In genomic region chr13:42002066-42002465, GRCh38 we compare ENCODE assay signal across 21 cellular contexts. TPM values are rescaled to one million over a fixed set of nuclear protein-coding genes. Genes with fewer than 3 reads are reported as not detected.
A peak's percentile ranks its signal among the peaks of the same experiment; 100 is the strongest.
DNase-seq lines count a peak whose midpoint lies in the region; ATAC-seq and TF ChIP-seq lines count a peak whose summit lies in the region.
"Had no signal": no experiment of that assay in that cellular context is flagged by ENCODE, and none has a peak within 500 bp of the region (broad histone marks: within the 10 kb centered on the region; RNA-seq: fewer than 3 reads in every experiment).

No MANE protein-coding gene starts in this region.

- no peak overlapping the region for H2BK15ac ChIP-seq in neuronal stem cell (ENCODE audit: low read length)

- H4K91ac ChIP-seq in neuronal stem cell (ENCODE audit: low read depth, low read length, poor library complexity): no peak overlapping the region

- peaks cover 2% of the 10 kb centered on the region for H3K27me3 Mint-ChIP-seq in GM23338 (ENCODE audit: insufficient read depth, low read depth, poor library complexity)

- H3K4me1 Mint-ChIP-seq in GM23338: peaks cover 20% of the 10 kb centered on the region
- H3K4me1 Mint-ChIP-seq: CD8-positive, alpha-beta memory T cell had no signal

- H3K9me3 ChIP-seq in fibroblast of lung (ENCODE audit: control insufficient read depth, insufficient read depth, low read depth, low read length) (no peaks in the 10 kb centered on the region), neuronal stem cell (replicated peaks in 1 of 2; ENCODE audit: control insufficient read depth in 2 of 2, insufficient read depth in 1 of 2, low read depth in 1 of 2, low read length in 2 of 2) (no peaks in the 10 kb centered on the region)

- no peak overlapping the region for H3K4me3 Mint-ChIP-seq in GM23338
- H3K4me3 Mint-ChIP-seq: CD8-positive, alpha-beta memory T cell; IgD-negative memory B cell had no signal

- H3K9me2 ChIP-seq in GM23338 (ENCODE audit: insufficient read depth): no peaks in the 10 kb centered on the region

- no peak overlapping the region for H3K27ac ChIP-seq in ACC112 (ENCODE audit: low read depth, low read length)
- peak overlapping the region; percentile 48; the same call in 1 of the 2 replicates for H3K27ac ChIP-seq in GM23338 (ENCODE audit: low read depth)
- H3K27ac ChIP-seq in fibroblast of lung (ENCODE audit: insufficient read depth, low read length): no peak overlapping the region
- no peak overlapping the region for H3K27ac ChIP-seq in neuronal stem cell (replicated peaks; ENCODE audit: low read length)
- H3K27ac ChIP-seq: C4-2B had no signal

- H2AFZ ChIP-seq in ACC112 (ENCODE audit: low read length, unreplicated experiment) (peak overlapping the region; percentile 2), GM23338 (peak overlapping the region; percentile 90), fibroblast of lung (ENCODE audit: low read length) (peak overlapping the region; percentile 5), neuronal stem cell (ENCODE audit: low read length) (peak overlapping the region; percentile 74)

- no peak; the same call in 2 of the 3 replicates for ATAC-seq in GM23338
- ATAC-seq: HCT116, Right ventricle myocardium inferior had no signal

- no peak overlapping the region for H3K4ac ChIP-seq in neuronal stem cell (ENCODE audit: low read length)

- H4K20me1 ChIP-seq in GM23338 (replicated peaks; ENCODE audit: insufficient read depth) (no peaks in the 10 kb centered on the region), fibroblast of lung (ENCODE audit: control insufficient read depth, extremely low read depth, insufficient read depth, low read length) (no peaks in the 10 kb centered on the region)

- H3K4me1 ChIP-seq in ACC112 (ENCODE audit: control insufficient read depth, insufficient read depth, low read length, unreplicated experiment) (peaks cover 12% of the 10 kb centered on the region), GM23338 (ENCODE audit: insufficient read depth) (peaks cover 8% of the 10 kb centered on the region), fibroblast of lung (ENCODE audit: control insufficient read depth, extremely low read depth, insufficient read depth, low read length) (no peaks in the 10 kb centered on the region), neuronal stem cell (ENCODE audit: control insufficient read depth in 2 of 2, insufficient read depth in 1 of 2, low read depth in 1 of 2, low read length in 2 of 2) (peaks cover 5 to 7% of the 10 kb centered on the region in 2 donors)

- no peak overlapping the region for H2BK5ac ChIP-seq in neuronal stem cell (ENCODE audit: low read length)

- no peak overlapping the region for H3K14ac ChIP-seq in neuronal stem cell (ENCODE audit: low read length)

- peak overlapping the region; percentile 41; the same call in 1 of the 2 replicates for H3K4me2 ChIP-seq in GM23338
- no peak overlapping the region for H3K4me2 ChIP-seq in fibroblast of lung (ENCODE audit: extremely low read depth, insufficient read depth, low read length)
- H3K4me2 ChIP-seq in neuronal stem cell (ENCODE audit: insufficient read depth, low read length, poor library complexity, severe bottlenecking): no peak overlapping the region

- no peaks in the 10 kb centered on the region for H3K79me2 ChIP-seq in ACC112 (ENCODE audit: control insufficient read depth, insufficient read depth, low read length, unreplicated experiment)
- H3K79me2 ChIP-seq in GM23338 (replicated peaks; ENCODE audit: insufficient read depth): no peaks in the 10 kb centered on the region
- no peaks in the 10 kb centered on the region for H3K79me2 ChIP-seq in fibroblast of lung (ENCODE audit: control insufficient read depth, insufficient read depth, low read length)

- no peak for TF ChIP-seq CTCF in GM23338 (conservative IDR thresholded peaks at IDR 0.05; ENCODE audit: low read depth in 2 of 2)
- no peak for TF ChIP-seq CTCF in fibroblast of lung (conservative IDR thresholded peaks at IDR 0.05 in 1 of 2, IDR thresholded peaks at IDR 0.05 in 1 of 2; ENCODE audit: low read depth in 1 of 2, low read length in 2 of 2)

- no peak for DNase-seq in GM23338 (ENCODE audit: low spot score)
- no peak for DNase-seq in fibroblast of lung (ENCODE audit: low read depth in 2 of 2)
- no peak for DNase-seq in neuronal stem cell (ENCODE audit: low spot score)
- no peak for DNase-seq in stimulated activated naive CD4-positive, alpha-beta T cell treated with Interleukin-2 at 50 U/mL for 16 hours (lab: John Stamatoyannopoulos, UW)
- DNase-seq in SKM-1 treated with dmso at 0.1 percent for 144 hours (lab: John Stamatoyannopoulos, UW; ENCODE audit: unreplicated experiment): no peak
- no peak for DNase-seq in GM19240 (ENCODE audit: insufficient read length, low spot score)
- DNase-seq: AML-193; CD8-positive, alpha-beta memory T cell; DMS153; Karpas-422; NCI-H1417; NCI-H1694 treated with DMSO at 0.1 percent for 48 hours; NCI-H2081 treated with DMSO at 0.1 percent for 48 hours; NCI-H2171 treated with DMSO at 0.1 percent for 48 hours; NCI-H524 treated with DMSO at 0.1 percent for 48 hours; OCI-M1 had no signal

- H3K27me3 ChIP-seq in ACC112 (ENCODE audit: insufficient read depth, low read length): no peaks in the 10 kb centered on the region
- no peaks in the 10 kb centered on the region for H3K27me3 ChIP-seq in GM23338 (ENCODE audit: insufficient read depth)
- H3K27me3 ChIP-seq in fibroblast of lung (ENCODE audit: control insufficient read depth, insufficient read depth, low read length): no peaks in the 10 kb centered on the region
- H3K27me3 ChIP-seq in neuronal stem cell (ENCODE audit: control insufficient read depth in 3 of 3, insufficient read depth in 3 of 3, low read depth in 1 of 3, low read length in 3 of 3): peaks cover 0 to 17% (median 0%) of the 10 kb centered on the region in 3 experiments

- no peak overlapping the region for H3K9ac ChIP-seq in fibroblast of lung (ENCODE audit: insufficient read depth, low read length)
- H3K9ac ChIP-seq in neuronal stem cell (ENCODE audit: low read depth, low read length, poor library complexity): no peak overlapping the region

- H3K36me3 ChIP-seq in ACC112 (ENCODE audit: insufficient read depth, low read length): no peaks in the 10 kb centered on the region
- no peaks in the 10 kb centered on the region for H3K36me3 ChIP-seq in GM23338 (ENCODE audit: insufficient read depth)
- H3K36me3 ChIP-seq in fibroblast of lung (ENCODE audit: control insufficient read depth, insufficient read depth, low read length): no peaks in the 10 kb centered on the region
- no peaks in the 10 kb centered on the region for H3K36me3 ChIP-seq in neuronal stem cell (replicated peaks in 1 of 2; ENCODE audit: control insufficient read depth in 2 of 2, insufficient read depth in 2 of 2, low read length in 2 of 2)

- no peak overlapping the region for H3K4me3 ChIP-seq in ACC112 (ENCODE audit: low read depth, low read length)
- no peak overlapping the region for H3K4me3 ChIP-seq in GM23338
- H3K4me3 ChIP-seq in fibroblast of lung (replicated peaks in 1 of 4; ENCODE audit: control extremely low read depth in 1 of 4, insufficient read depth in 1 of 4, low read depth in 3 of 4, low read length in 4 of 4): no peak overlapping the region
- H3K4me3 ChIP-seq in neuronal stem cell (ENCODE audit: low read length in 2 of 2): no peak overlapping the region

- no peaks in the 10 kb centered on the region for H3K9me3 Mint-ChIP-seq in GM23338
- H3K9me3 Mint-ChIP-seq: CD8-positive, alpha-beta memory T cell; IgD-negative memory B cell had no signal

- H3K79me1 ChIP-seq in neuronal stem cell (ENCODE audit: low read depth, low read length): no peaks in the 10 kb centered on the region

- H3K23ac ChIP-seq in neuronal stem cell (ENCODE audit: low read depth, low read length, poor library complexity): no peak overlapping the region

- no peak overlapping the region for H4K8ac ChIP-seq in neuronal stem cell (ENCODE audit: low read depth, low read length)

- no peaks in the 10 kb centered on the region for H3F3A ChIP-seq in GM23338 (replicated peaks; ENCODE audit: low read depth)

- no peak overlapping the region for H2BK12ac ChIP-seq in neuronal stem cell (ENCODE audit: low read length)

- H3K36me3 Mint-ChIP-seq in GM23338 (ENCODE audit: low read depth): no peaks in the 10 kb centered on the region
- H3K36me3 Mint-ChIP-seq: CD8-positive, alpha-beta memory T cell; IgD-negative memory B cell had no signal

- no peak overlapping the region for H3K18ac ChIP-seq in neuronal stem cell (ENCODE audit: low read length)

- no peak overlapping the region for H2BK120ac ChIP-seq in neuronal stem cell (ENCODE audit: low read depth, low read length)

- WGBS in neuronal stem cell (ENCODE audit: extremely low coverage in 2 of 2, insufficient read length in 2 of 2, insufficient replicate concordance in 1 of 2), 2 donors: no CpG with 5 or more reads among the region's 2 CpGs

- H3K27ac Mint-ChIP-seq in GM23338: no peak overlapping the region
- H3K27ac Mint-ChIP-seq: CD8-positive, alpha-beta memory T cell; IgD-negative memory B cell had no signal

- no peak overlapping the region for H2AK5ac ChIP-seq in neuronal stem cell (ENCODE audit: low read depth, low read length)

TF ChIP-seq in GM23338, 12 proteins besides CTCF, POLR2A, EP300 and RAD21:
- TF ChIP-seq EZH2 (IDR thresholded peaks at IDR 0.05; ENCODE audit: low read depth, unreplicated experiment) (no peak), EZH2phosphoT487 (IDR thresholded peaks at IDR 0.05; ENCODE audit: unreplicated experiment) (no peak), ZNF114 (CRISPR knock-in tag; IDR thresholded peaks at IDR 0.05) (no peak)

RNA-seq across cellular contexts. Expression of gene VWA8, which starts 41.2 kb away (rescaled TPM):
- 24.6 and 32.5 TPM in 2 replicates for total RNA-seq in GM23338 (2014; rRNA removed; shearing (Covaris generic))
- polyA plus RNA-seq in GM23338 (2016; fragmentation: Nextera tagmentation; extraction: Ambion mirVana): 4.7 and 6.3 TPM in 2 replicates
- 24.1 and 29.9 TPM in 2 replicates for total RNA-seq in fibroblast of lung
- polyA plus RNA-seq in fibroblast of lung: 12.6 and 13.7 TPM in 2 replicates
- polyA plus RNA-seq in fibroblast of lung (2012): 7.4 and 8.1 TPM in 2 replicates
- polyA minus RNA-seq in fibroblast of lung (ENCODE audit: low replicate concordance): 5.0 and 5.9 TPM in 2 replicates
- 5.0 TPM for polyA plus RNA-seq in neuronal stem cell (2013, experiment 1 of 2)
- polyA plus RNA-seq in neuronal stem cell (2013, experiment 2 of 2): 5.3 TPM

RNA-seq across cellular contexts. Expression of gene DGKH, which starts 46.4 kb away (rescaled TPM):
- total RNA-seq in GM23338 (2014; rRNA removed; shearing (Covaris generic)): 6.6 and 7.5 TPM in 2 replicates
- 1.4 and 2.1 TPM in 2 replicates for polyA plus RNA-seq in GM23338 (2016; fragmentation: Nextera tagmentation; extraction: Ambion mirVana)
- 5.6 and 7.9 TPM in 2 replicates for total RNA-seq in fibroblast of lung
- polyA plus RNA-seq in fibroblast of lung: 4.3 and 6.1 TPM in 2 replicates
- 2.3 and 4.1 TPM in 2 replicates for polyA plus RNA-seq in fibroblast of lung (2012)
- polyA minus RNA-seq in fibroblast of lung (ENCODE audit: low replicate concordance): 7.8 and 16.2 TPM in 2 replicates
- polyA plus RNA-seq in neuronal stem cell (2013, experiment 1 of 2): 2.9 TPM
- 3.1 TPM for polyA plus RNA-seq in neuronal stem cell (2013, experiment 2 of 2)

Comparison
In these comparisons a context has a peak if more than half of its experiments do, and no peak if none do; other contexts are left out.
1. H2AFZ ChIP-seq: peak in every context shown above with its lines; median percentile 90 in GM23338; 74 in neuronal stem cell; 5 in fibroblast of lung; 2 in ACC112.